Comparison of ENCODE assay signal across 8 cellular contexts in the genomic region with DNA sequence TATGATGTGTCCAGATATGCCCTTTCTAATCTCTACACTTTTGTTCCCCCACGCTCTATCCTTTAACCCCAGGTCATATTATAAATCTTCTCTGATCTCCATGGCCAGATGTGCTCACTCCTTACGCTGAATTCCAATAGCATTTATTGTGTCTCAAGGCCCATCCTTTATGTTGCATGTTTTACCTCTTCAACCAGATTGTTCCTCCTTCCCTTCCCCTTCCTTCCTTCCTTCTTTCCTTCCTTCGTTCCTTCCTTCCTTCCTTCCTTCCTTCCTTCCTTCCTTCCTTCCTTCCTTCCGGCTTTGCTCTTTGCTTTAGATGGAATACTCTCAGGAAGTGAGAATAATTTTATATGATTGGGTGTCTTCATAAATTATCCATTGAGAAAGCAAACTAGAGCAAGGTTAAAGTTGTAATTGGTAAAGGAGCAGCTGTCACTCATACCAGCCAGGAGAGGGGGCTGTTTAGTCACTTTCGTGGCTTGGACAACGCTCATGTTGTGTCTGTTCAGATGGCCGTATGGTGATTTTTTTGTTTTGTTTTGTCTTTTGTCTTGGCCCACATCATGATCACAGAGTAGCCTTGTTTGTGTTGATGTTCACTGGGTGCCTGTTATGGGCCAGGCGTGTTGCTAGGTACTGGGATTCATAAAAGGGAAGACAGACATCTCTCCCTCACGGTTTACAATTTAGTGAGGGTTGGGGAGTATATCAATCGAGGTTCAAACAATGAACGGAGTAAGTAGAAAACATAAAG.
DNase-seq lines count a peak whose midpoint lies in the region; TF ChIP-seq lines count a peak whose summit lies in the region.

No MANE protein-coding gene starts in this region.

- H3K36me3 Mint-ChIP-seq in activated CD4-positive, alpha-beta memory T cell treated with anti-CD3 and anti-CD28 coated beads, Interleukin-2, amount 10 ng/mL, durations not matched to agents 7 days and 5 days (ENCODE audit: low read depth), result no peaks in the 10 kb centered on the region

- H3K9me3 Mint-ChIP-seq in activated CD4-positive, alpha-beta memory T cell treated with anti-CD3 and anti-CD28 coated beads, Interleukin-2, amount 10 ng/mL, durations not matched to agents 7 days and 5 days, result no peaks in the 10 kb centered on the region

- H3K27me3 ChIP-seq in SJCRH30 (no peaks in the 10 kb centered on the region), transverse colon (no peaks in the 10 kb centered on the region), stomach (no peaks in the 10 kb centered on the region)

- TF ChIP-seq CTCF in transverse colon (IDR thresholded peaks at IDR 0.05), result peak; percentile 11 to 45 (median 27)
- TF ChIP-seq CTCF in stomach (IDR thresholded peaks at IDR 0.05), result peak in 1 of 7 experiments; percentile 14

- H3K4me1 ChIP-seq in SJCRH30, result no peaks in the 10 kb centered on the region
- no peaks in the 10 kb centered on the region for H3K4me1 ChIP-seq in transverse colon
- H3K4me1 ChIP-seq in stomach, result no peaks in the 10 kb centered on the region

- no peak overlapping the region for H3K27ac Mint-ChIP-seq in activated CD4-positive, alpha-beta memory T cell treated with anti-CD3 and anti-CD28 coated beads, Interleukin-2, amount 10 ng/mL, durations not matched to agents 7 days and 5 days

- 31 to 45% methylated on average over 8 to 11 of the region's 11 CpGs for WGBS in transverse colon (ENCODE audit: low coverage in 1 of 2), 2 donors
- WGBS in stomach, 5 donors, result 57 to 61% (median 59%) methylated on average over 11 of the region's 11 CpGs

- no peak overlapping the region for H3K4me3 Mint-ChIP-seq in activated CD4-positive, alpha-beta memory T cell treated with anti-CD3 and anti-CD28 coated beads, Interleukin-2, amount 10 ng/mL, durations not matched to agents 7 days and 5 days

- H3K27ac ChIP-seq in SJCRH30, result no peak overlapping the region
- H3K27ac ChIP-seq in transverse colon, result no peak overlapping the region
- no peak overlapping the region for H3K27ac ChIP-seq in stomach

- H3K4me3 ChIP-seq in SJCRH30, result no peak overlapping the region
- no peak overlapping the region for H3K4me3 ChIP-seq in transverse colon
- H3K4me3 ChIP-seq in stomach, result no peak overlapping the region

- POLR2A ChIA-PET in activated CD4-positive, alpha-beta memory T cell treated with anti-CD3 and anti-CD28 coated beads, Interleukin-2, amount 10 ng/mL, durations not matched to agents 7 days and 5 days (lab: Charles Lee), result no interaction called here

- no peaks in the 10 kb centered on the region for H3K36me3 ChIP-seq in SJCRH30
- no peaks in the 10 kb centered on the region for H3K36me3 ChIP-seq in transverse colon
- H3K36me3 ChIP-seq in stomach, result no peaks in the 10 kb centered on the region

- TF ChIP-seq POLR2A in transverse colon (IDR thresholded peaks at IDR 0.05) (no peak), stomach (IDR thresholded peaks at IDR 0.05) (no peak)

- in situ Hi-C loops in transverse colon (cut with MboI; ENCODE audit: low pct_ligation_motif_present in 1 of 4, low pct_unique_long_range_greater_than_20kb in 1 of 4, low sequenced_read_pairs in 3 of 4), result no loop called here

- DNase-seq in NCI-H748 (lab: John Stamatoyannopoulos, UW; ENCODE audit: unreplicated experiment) (peak; percentile 57), NCI-H748 treated with DMSO at 0.1 percent for 48 hours (lab: John Stamatoyannopoulos, UW) (no peak), HT1080 (ENCODE audit: low read depth) (peak; percentile 24), SJCRH30 (peak; percentile 38 to 79), glomerular endothelial cell (ENCODE audit: extremely low read depth, low read depth, low spot score) (peak; percentile 7), transverse colon (no peak), stomach (no peak)
- DNase-seq in activated CD4-positive, alpha-beta memory T cell treated with anti-CD3 and anti-CD28 coated beads, Interleukin-2, amount 10 ng/mL, durations not matched to agents 7 days and 5 days, result no peak

- no peak for TF ChIP-seq EP300 in transverse colon (IDR thresholded peaks at IDR 0.05; ENCODE audit: low read depth)
- no peak for TF ChIP-seq EP300 in stomach (IDR thresholded peaks at IDR 0.05)

- CTCF ChIA-PET in activated CD4-positive, alpha-beta memory T cell treated with anti-CD3 and anti-CD28 coated beads, Interleukin-2, amount 10 ng/mL, durations not matched to agents 7 days and 5 days (lab: Charles Lee), result no interaction called here

- H3K27me3 Mint-ChIP-seq in activated CD4-positive, alpha-beta memory T cell treated with anti-CD3 and anti-CD28 coated beads, Interleukin-2, amount 10 ng/mL, durations not matched to agents 7 days and 5 days, result no peaks in the 10 kb centered on the region

- H3K4me1 Mint-ChIP-seq in activated CD4-positive, alpha-beta memory T cell treated with anti-CD3 and anti-CD28 coated beads, Interleukin-2, amount 10 ng/mL, durations not matched to agents 7 days and 5 days, result no peaks in the 10 kb centered on the region

- H3K9me3 ChIP-seq in SJCRH30 (replicated peaks), result no peaks in the 10 kb centered on the region
- H3K9me3 ChIP-seq in transverse colon, result no peaks in the 10 kb centered on the region
- H3K9me3 ChIP-seq in stomach, result no peaks in the 10 kb centered on the region

- intact Hi-C loops in transverse colon (cut with DNase I; ENCODE audit: low total_unique reads), result no loop called here
- intact Hi-C loops in stomach (cut with DNase I; ENCODE audit: low total_unique reads), result no loop called here

Comparison
In these comparisons a context has a peak if more than half of its experiments do, and no peak if none do; other contexts are left out.
1. DNase-seq: peak in NCI-H748 (single experiment), HT1080 (single experiment), SJCRH30 (2 of 2) and glomerular endothelial cell (single experiment); none in NCI-H748 treated with DMSO at 0.1 percent for 48 hours (single experiment), transverse colon (single experiment), activated CD4-positive, alpha-beta memory T cell treated with anti-CD3 and anti-CD28 coated beads, Interleukin-2, amount 10 ng/mL, durations not matched to agents 7 days and 5 days (single experiment) and stomach (single experiment).